Comparison of ENCODE assay signal across 1 cellular context in the genomic region with DNA sequence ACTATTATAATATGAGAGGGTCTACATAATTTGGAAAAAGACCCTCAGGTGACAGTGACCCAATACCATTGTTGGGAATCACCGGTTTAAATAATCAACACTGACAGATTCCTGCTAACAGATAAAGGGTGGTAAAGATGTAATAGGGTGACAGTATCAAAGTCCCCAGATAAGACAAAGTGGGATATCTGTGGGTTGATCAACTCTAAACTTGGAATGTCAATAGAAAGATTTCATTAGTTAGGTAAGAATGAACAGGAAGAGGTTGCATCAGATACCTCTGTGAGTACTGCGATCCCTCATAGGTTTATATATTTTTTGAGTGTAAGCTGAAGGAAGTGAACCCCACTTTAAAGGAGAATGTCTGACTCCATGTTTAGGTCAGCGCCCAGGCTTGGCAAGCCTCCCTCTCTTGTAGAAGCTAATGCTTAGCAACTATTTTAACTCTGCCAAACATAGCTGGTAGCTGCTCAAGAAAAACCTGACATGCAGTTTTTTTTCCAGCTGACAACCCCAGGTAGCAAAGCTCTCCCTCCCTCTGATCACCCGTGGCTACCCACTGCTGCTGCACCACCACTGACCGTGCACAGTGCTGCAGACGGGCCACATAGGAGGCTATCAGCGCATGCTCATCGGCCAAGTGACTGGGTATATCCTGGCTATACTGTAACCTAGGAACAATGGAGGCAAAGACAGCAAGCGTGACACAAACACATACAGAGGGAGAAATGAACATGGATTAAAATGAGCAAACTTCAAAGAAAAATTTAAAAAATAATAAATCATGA.
TF ChIP-seq lines count a peak whose summit lies in the region.

No MANE protein-coding gene starts in this region.

TF ChIP-seq in WTC11, 78 proteins besides CTCF, POLR2A, EP300 and RAD21:
- TF ChIP-seq, protein P1, sequence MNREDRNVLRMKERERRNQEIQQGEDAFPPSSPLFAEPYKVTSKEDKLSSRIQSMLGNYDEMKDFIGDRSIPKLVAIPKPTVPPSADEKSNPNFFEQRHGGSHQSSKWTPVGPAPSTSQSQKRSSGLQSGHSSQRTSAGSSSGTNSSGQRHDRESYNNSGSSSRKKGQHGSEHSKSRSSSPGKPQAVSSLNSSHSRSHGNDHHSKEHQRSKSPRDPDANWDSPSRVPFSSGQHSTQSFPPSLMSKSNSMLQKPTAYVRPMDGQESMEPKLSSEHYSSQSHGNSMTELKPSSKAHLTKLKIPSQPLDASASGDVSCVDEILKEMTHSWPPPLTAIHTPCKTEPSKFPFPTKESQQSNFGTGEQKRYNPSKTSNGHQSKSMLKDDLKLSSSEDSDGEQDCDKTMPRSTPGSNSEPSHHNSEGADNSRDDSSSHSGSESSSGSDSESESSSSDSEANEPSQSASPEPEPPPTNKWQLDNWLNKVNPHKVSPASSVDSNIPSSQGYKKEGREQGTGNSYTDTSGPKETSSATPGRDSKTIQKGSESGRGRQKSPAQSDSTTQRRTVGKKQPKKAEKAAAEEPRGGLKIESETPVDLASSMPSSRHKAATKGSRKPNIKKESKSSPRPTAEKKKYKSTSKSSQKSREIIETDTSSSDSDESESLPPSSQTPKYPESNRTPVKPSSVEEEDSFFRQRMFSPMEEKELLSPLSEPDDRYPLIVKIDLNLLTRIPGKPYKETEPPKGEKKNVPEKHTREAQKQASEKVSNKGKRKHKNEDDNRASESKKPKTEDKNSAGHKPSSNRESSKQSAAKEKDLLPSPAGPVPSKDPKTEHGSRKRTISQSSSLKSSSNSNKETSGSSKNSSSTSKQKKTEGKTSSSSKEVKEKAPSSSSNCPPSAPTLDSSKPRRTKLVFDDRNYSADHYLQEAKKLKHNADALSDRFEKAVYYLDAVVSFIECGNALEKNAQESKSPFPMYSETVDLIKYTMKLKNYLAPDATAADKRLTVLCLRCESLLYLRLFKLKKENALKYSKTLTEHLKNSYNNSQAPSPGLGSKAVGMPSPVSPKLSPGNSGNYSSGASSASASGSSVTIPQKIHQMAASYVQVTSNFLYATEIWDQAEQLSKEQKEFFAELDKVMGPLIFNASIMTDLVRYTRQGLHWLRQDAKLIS (CRISPR knock-in tag; IDR thresholded peaks at IDR 0.05; ENCODE audit: borderline replicate concordance) = no peak
- TF ChIP-seq ZNF396 (CRISPR knock-in tag; IDR thresholded peaks at IDR 0.05; ENCODE audit: borderline replicate concordance) = no peak
- TF ChIP-seq, protein P2, sequence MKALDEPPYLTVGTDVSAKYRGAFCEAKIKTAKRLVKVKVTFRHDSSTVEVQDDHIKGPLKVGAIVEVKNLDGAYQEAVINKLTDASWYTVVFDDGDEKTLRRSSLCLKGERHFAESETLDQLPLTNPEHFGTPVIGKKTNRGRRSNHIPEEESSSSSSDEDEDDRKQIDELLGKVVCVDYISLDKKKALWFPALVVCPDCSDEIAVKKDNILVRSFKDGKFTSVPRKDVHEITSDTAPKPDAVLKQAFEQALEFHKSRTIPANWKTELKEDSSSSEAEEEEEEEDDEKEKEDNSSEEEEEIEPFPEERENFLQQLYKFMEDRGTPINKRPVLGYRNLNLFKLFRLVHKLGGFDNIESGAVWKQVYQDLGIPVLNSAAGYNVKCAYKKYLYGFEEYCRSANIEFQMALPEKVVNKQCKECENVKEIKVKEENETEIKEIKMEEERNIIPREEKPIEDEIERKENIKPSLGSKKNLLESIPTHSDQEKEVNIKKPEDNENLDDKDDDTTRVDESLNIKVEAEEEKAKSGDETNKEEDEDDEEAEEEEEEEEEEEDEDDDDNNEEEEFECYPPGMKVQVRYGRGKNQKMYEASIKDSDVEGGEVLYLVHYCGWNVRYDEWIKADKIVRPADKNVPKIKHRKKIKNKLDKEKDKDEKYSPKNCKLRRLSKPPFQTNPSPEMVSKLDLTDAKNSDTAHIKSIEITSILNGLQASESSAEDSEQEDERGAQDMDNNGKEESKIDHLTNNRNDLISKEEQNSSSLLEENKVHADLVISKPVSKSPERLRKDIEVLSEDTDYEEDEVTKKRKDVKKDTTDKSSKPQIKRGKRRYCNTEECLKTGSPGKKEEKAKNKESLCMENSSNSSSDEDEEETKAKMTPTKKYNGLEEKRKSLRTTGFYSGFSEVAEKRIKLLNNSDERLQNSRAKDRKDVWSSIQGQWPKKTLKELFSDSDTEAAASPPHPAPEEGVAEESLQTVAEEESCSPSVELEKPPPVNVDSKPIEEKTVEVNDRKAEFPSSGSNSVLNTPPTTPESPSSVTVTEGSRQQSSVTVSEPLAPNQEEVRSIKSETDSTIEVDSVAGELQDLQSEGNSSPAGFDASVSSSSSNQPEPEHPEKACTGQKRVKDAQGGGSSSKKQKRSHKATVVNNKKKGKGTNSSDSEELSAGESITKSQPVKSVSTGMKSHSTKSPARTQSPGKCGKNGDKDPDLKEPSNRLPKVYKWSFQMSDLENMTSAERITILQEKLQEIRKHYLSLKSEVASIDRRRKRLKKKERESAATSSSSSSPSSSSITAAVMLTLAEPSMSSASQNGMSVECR (CRISPR knock-in tag; IDR thresholded peaks at IDR 0.05; ENCODE audit: borderline replicate concordance) = no peak
- TF ChIP-seq NFE2L1 (CRISPR knock-in tag; IDR thresholded peaks at IDR 0.05) = no peak
- TF ChIP-seq FOXJ3 (CRISPR knock-in tag; IDR thresholded peaks at IDR 0.05; ENCODE audit: borderline replicate concordance) = no peak
- TF ChIP-seq, protein P3, sequence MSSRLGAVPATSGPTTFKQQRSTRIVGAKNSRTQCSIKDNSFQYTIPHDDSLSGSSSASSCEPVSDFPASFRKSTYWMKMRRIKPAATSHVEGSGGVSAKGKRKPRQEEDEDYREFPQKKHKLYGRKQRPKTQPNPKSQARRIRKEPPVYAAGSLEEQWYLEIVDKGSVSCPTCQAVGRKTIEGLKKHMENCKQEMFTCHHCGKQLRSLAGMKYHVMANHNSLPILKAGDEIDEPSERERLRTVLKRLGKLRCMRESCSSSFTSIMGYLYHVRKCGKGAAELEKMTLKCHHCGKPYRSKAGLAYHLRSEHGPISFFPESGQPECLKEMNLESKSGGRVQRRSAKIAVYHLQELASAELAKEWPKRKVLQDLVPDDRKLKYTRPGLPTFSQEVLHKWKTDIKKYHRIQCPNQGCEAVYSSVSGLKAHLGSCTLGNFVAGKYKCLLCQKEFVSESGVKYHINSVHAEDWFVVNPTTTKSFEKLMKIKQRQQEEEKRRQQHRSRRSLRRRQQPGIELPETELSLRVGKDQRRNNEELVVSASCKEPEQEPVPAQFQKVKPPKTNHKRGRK (CRISPR knock-in tag; IDR thresholded peaks at IDR 0.05; ENCODE audit: borderline replicate concordance) = no peak
- TF ChIP-seq GABPB1 (CRISPR knock-in tag; IDR thresholded peaks at IDR 0.05) = 0 out of 2 replicates have a peak, but pooled peaks have one; percentile 35
- no peak for TF ChIP-seq NFATC4 (CRISPR knock-in tag; IDR thresholded peaks at IDR 0.05)
